In genomic region chr6:142376115-142376514, GRCh38 we compare ENCODE assay signal across 16 cellular contexts.
DNase-seq lines count a peak whose midpoint lies in the region; ATAC-seq and TF ChIP-seq lines count a peak whose summit lies in the region.
"Had no signal": no experiment of that assay in that cellular context is flagged by ENCODE, and none has a peak within 500 bp of the region (broad histone marks: within the 10 kb centered on the region; RNA-seq: fewer than 3 reads in every experiment).

No MANE protein-coding gene starts in this region.

- no peak overlapping the region for H3K4me3 ChIP-seq in fibroblast of villous mesenchyme (ENCODE audit: low read depth, low read length)
- no peak overlapping the region for H3K4me3 ChIP-seq in smooth muscle cell

- H3K27me3 Mint-ChIP-seq in activated naive CD8-positive, alpha-beta T cell treated with anti-CD3 and anti-CD28 coated beads, Interleukin-2, amount 10 ng/mL, durations not matched to agents 7 days and 5 days = peaks cover 4% of the 10 kb centered on the region
- no peaks in the 10 kb centered on the region for H3K27me3 Mint-ChIP-seq in activated naive CD8-positive, alpha-beta T cell treated with anti-CD3 and anti-CD28 coated beads, Interleukin-2, amount 50 U/mL, for 24 hours
- no peaks in the 10 kb centered on the region for H3K27me3 Mint-ChIP-seq in osteocyte (ENCODE audit: unreplicated experiment)

- no peaks in the 10 kb centered on the region for H3K27me3 ChIP-seq in smooth muscle cell (ENCODE audit: low read depth)
- H3K27me3 ChIP-seq: SJCRH30 had no signal

- H3K36me3 ChIP-seq in smooth muscle cell (ENCODE audit: low read depth) = no peaks in the 10 kb centered on the region
- H3K36me3 ChIP-seq: SJCRH30 had no signal

- H3F3A ChIP-seq in smooth muscle cell (ENCODE audit: low read depth) = peaks cover 16% of the 10 kb centered on the region

- H3K27ac Mint-ChIP-seq in activated naive CD8-positive, alpha-beta T cell treated with anti-CD3 and anti-CD28 coated beads, Interleukin-2, amount 10 ng/mL, durations not matched to agents 7 days and 5 days = peak overlapping the region; percentile 17
- no peak overlapping the region for H3K27ac Mint-ChIP-seq in activated naive CD8-positive, alpha-beta T cell treated with anti-CD3 and anti-CD28 coated beads, Interleukin-2, amount 50 U/mL, for 24 hours
- H3K27ac Mint-ChIP-seq in osteocyte (ENCODE audit: unreplicated experiment) = no peak overlapping the region
- H3K27ac Mint-ChIP-seq: CD14-positive monocyte had no signal

- no peak for DNase-seq in activated naive CD8-positive, alpha-beta T cell treated with anti-CD3 and anti-CD28 coated beads, Interleukin-2, amount 10 ng/mL, durations not matched to agents 7 days and 5 days
- DNase-seq in activated naive CD8-positive, alpha-beta T cell treated with anti-CD3 and anti-CD28 coated beads, Interleukin-2, amount 50 U/mL, for 24 hours = no peak
- DNase-seq in M059J (ENCODE audit: low read depth) = peak; percentile 21
- peak; percentile 52 for DNase-seq in fibroblast of villous mesenchyme (ENCODE audit: low read depth)
- no peak for DNase-seq in smooth muscle cell (lab: John Stamatoyannopoulos, UW; ENCODE audit: unreplicated experiment)
- DNase-seq in activated gamma-delta T cell treated with Interleukin-2 at 50 U/mL for 16 hours = no peak
- DNase-seq in osteocyte (ENCODE audit: extremely low spot score, unreplicated experiment) = no peak
- DNase-seq: Caco-2, H9, KG1, NCI-H2029, NCI-H510A, RPMI8226, SJCRH30 had no signal

- peak overlapping the region; percentile 27 for H3K9ac ChIP-seq in smooth muscle cell (ENCODE audit: low read depth)

- peak overlapping the region; percentile 76 for H3K4me2 ChIP-seq in smooth muscle cell

- no peak overlapping the region for H3K4me3 Mint-ChIP-seq in activated naive CD8-positive, alpha-beta T cell treated with anti-CD3 and anti-CD28 coated beads, Interleukin-2, amount 10 ng/mL, durations not matched to agents 7 days and 5 days
- no peak overlapping the region for H3K4me3 Mint-ChIP-seq in activated naive CD8-positive, alpha-beta T cell treated with anti-CD3 and anti-CD28 coated beads, Interleukin-2, amount 50 U/mL, for 24 hours
- no peak overlapping the region for H3K4me3 Mint-ChIP-seq in osteocyte (ENCODE audit: unreplicated experiment)
- H3K4me3 Mint-ChIP-seq: CD14-positive monocyte, H9 had no signal

- peak overlapping the region; percentile 41 for H2AFZ ChIP-seq in smooth muscle cell (ENCODE audit: low read depth)

- 13% methylated on average over 2 of the region's 2 CpGs for WGBS in smooth muscle cell (ENCODE audit: low lambda C conversion rate)

- H3K4me1 Mint-ChIP-seq in activated naive CD8-positive, alpha-beta T cell treated with anti-CD3 and anti-CD28 coated beads, Interleukin-2, amount 10 ng/mL, durations not matched to agents 7 days and 5 days = no peaks in the 10 kb centered on the region
- H3K4me1 Mint-ChIP-seq in activated naive CD8-positive, alpha-beta T cell treated with anti-CD3 and anti-CD28 coated beads, Interleukin-2, amount 50 U/mL, for 24 hours = no peaks in the 10 kb centered on the region
- peaks cover 12% of the 10 kb centered on the region for H3K4me1 Mint-ChIP-seq in osteocyte (ENCODE audit: unreplicated experiment)

- H3K27ac ChIP-seq in smooth muscle cell (ENCODE audit: low read depth) = peak overlapping the region; percentile 89
- H3K27ac ChIP-seq: SJCRH30 had no signal

- no peaks in the 10 kb centered on the region for H3K9me3 ChIP-seq in smooth muscle cell (replicated peaks; ENCODE audit: low read depth)
- H3K9me3 ChIP-seq: Caco-2, SJCRH30 had no signal

- H3K36me3 Mint-ChIP-seq in activated naive CD8-positive, alpha-beta T cell treated with anti-CD3 and anti-CD28 coated beads, Interleukin-2, amount 10 ng/mL, durations not matched to agents 7 days and 5 days = no peaks in the 10 kb centered on the region
- H3K36me3 Mint-ChIP-seq in activated naive CD8-positive, alpha-beta T cell treated with anti-CD3 and anti-CD28 coated beads, Interleukin-2, amount 50 U/mL, for 24 hours (ENCODE audit: low read depth) = no peaks in the 10 kb centered on the region
- H3K36me3 Mint-ChIP-seq in osteocyte (ENCODE audit: unreplicated experiment) = no peaks in the 10 kb centered on the region
- H3K36me3 Mint-ChIP-seq: CD14-positive monocyte had no signal

- no peaks in the 10 kb centered on the region for H3K79me2 ChIP-seq in smooth muscle cell (ENCODE audit: low read depth)

- H4K20me1 ChIP-seq in smooth muscle cell (ENCODE audit: low read depth) = no peaks in the 10 kb centered on the region

- H3K4me1 ChIP-seq in smooth muscle cell (ENCODE audit: low read depth) = peaks cover 40% of the 10 kb centered on the region

- POLR2A ChIA-PET in activated naive CD8-positive, alpha-beta T cell treated with anti-CD3 and anti-CD28 coated beads, Interleukin-2, amount 10 ng/mL, durations not matched to agents 7 days and 5 days (lab: Charles Lee) = no interaction called here

- TF ChIP-seq CTCF in fibroblast of villous mesenchyme (IDR thresholded peaks at IDR 0.05; ENCODE audit: insufficient read depth, low read depth, low read length) = no peak
- TF ChIP-seq CTCF in smooth muscle cell (IDR thresholded peaks at IDR 0.05; ENCODE audit: borderline replicate concordance, insufficient read depth, poor library complexity, severe bottlenecking) = no peak
- no peak for TF ChIP-seq CTCF in osteocyte (IDR thresholded peaks at IDR 0.05)

- ATAC-seq in activated naive CD8-positive, alpha-beta T cell treated with anti-CD3 and anti-CD28 coated beads, Interleukin-2, amount 10 ng/mL, durations not matched to agents 7 days and 5 days (ENCODE audit: low read depth) = no peak
- ATAC-seq in activated naive CD8-positive, alpha-beta T cell treated with anti-CD3 and anti-CD28 coated beads, Interleukin-2, amount 50 U/mL, for 24 hours = no peak
- ATAC-seq in HG03108 (IDR thresholded peaks at IDR 0.05; ENCODE audit: unreplicated experiment) = no peak

- no peaks in the 10 kb centered on the region for H3K9me3 Mint-ChIP-seq in activated naive CD8-positive, alpha-beta T cell treated with anti-CD3 and anti-CD28 coated beads, Interleukin-2, amount 10 ng/mL, durations not matched to agents 7 days and 5 days
- H3K9me3 Mint-ChIP-seq in activated naive CD8-positive, alpha-beta T cell treated with anti-CD3 and anti-CD28 coated beads, Interleukin-2, amount 50 U/mL, for 24 hours = no peaks in the 10 kb centered on the region
- no peaks in the 10 kb centered on the region for H3K9me3 Mint-ChIP-seq in osteocyte (ENCODE audit: unreplicated experiment)
- H3K9me3 Mint-ChIP-seq: CD14-positive monocyte, H9 had no signal

Comparison
In these comparisons a context has a peak if more than half of its experiments do, and no peak if none do; other contexts are left out.
1. DNase-seq: peak in M059J (single experiment) and fibroblast of villous mesenchyme (single experiment); none in activated naive CD8-positive, alpha-beta T cell treated with anti-CD3 and anti-CD28 coated beads, Interleukin-2, amount 10 ng/mL, durations not matched to agents 7 days and 5 days (single experiment), activated naive CD8-positive, alpha-beta T cell treated with anti-CD3 and anti-CD28 coated beads, Interleukin-2, amount 50 U/mL, for 24 hours (single experiment), smooth muscle cell (single experiment), activated gamma-delta T cell treated with Interleukin-2 at 50 U/mL for 16 hours (single experiment) and osteocyte (single experiment).